Comparison of ENCODE assay signal across 9 cellular contexts in genomic region chr4:87353592-87353991, GRCh38. TPM values are rescaled to one million over a fixed set of nuclear protein-coding genes. Genes with fewer than 3 reads are reported as not detected.
DNase-seq lines count a peak whose midpoint lies in the region; ATAC-seq and TF ChIP-seq lines count a peak whose summit lies in the region.
"Had no signal": no experiment of that assay in that cellular context is flagged by ENCODE, and none has a peak within 500 bp of the region (broad histone marks: within the 10 kb centered on the region; RNA-seq: fewer than 3 reads in every experiment).

No MANE protein-coding gene starts in this region.

- intact Hi-C loops in prostate gland (cut with DNase I) = no loop called here

- H3K27me3 Mint-ChIP-seq in activated CD4-positive, alpha-beta T cell treated with anti-CD3 and anti-CD28 coated beads, Interleukin-2, amount 10 ng/mL, durations not matched to agents 7 days and 5 days = no peaks in the 10 kb centered on the region

- no peaks in the 10 kb centered on the region for H3K9me3 Mint-ChIP-seq in activated CD4-positive, alpha-beta T cell treated with anti-CD3 and anti-CD28 coated beads, Interleukin-2, amount 10 ng/mL, durations not matched to agents 7 days and 5 days

- peaks cover 2% of the 10 kb centered on the region for H3K36me3 Mint-ChIP-seq in activated CD4-positive, alpha-beta T cell treated with anti-CD3 and anti-CD28 coated beads, Interleukin-2, amount 10 ng/mL, durations not matched to agents 7 days and 5 days (ENCODE audit: low read depth)

- H3K4me1 ChIP-seq in prostate gland (replicated peaks) = no peaks in the 10 kb centered on the region
- H3K4me1 ChIP-seq: BLaER1 had no signal

- POLR2A ChIA-PET in activated CD4-positive, alpha-beta T cell treated with anti-CD3 and anti-CD28 coated beads, Interleukin-2, amount 10 ng/mL, durations not matched to agents 7 days and 5 days (lab: Charles Lee) = no interaction called here

- ATAC-seq in GM21423 (IDR thresholded peaks at IDR 0.05; ENCODE audit: unreplicated experiment) = peak; percentile 70
- ATAC-seq in HG03565 (IDR thresholded peaks at IDR 0.05; ENCODE audit: unreplicated experiment) = peak; percentile 84

- DNase-seq in DMS 273 (lab: John Stamatoyannopoulos, UW; ENCODE audit: unreplicated experiment) (peak; percentile 32), DMS 273 treated with DMSO at 0.1 percent for 48 hours (lab: John Stamatoyannopoulos, UW) (no peak), fibroblast of peridontal ligament (ENCODE audit: extremely low read depth) (peak; percentile 74), prostate gland (ENCODE audit: low spot score) (no peak), middle frontal gyrus (ENCODE audit: extremely low spot score, low spot score) (no peak)
- DNase-seq in activated CD4-positive, alpha-beta T cell treated with anti-CD3 and anti-CD28 coated beads, Interleukin-2, amount 10 ng/mL, durations not matched to agents 7 days and 5 days = peak; percentile 65

- H3K27ac ChIP-seq in prostate gland = no peak overlapping the region
- H3K27ac ChIP-seq: BLaER1 had no signal

- peak in 3 of 4 experiments; percentile 28 to 52 (median 39) for TF ChIP-seq CTCF in prostate gland (IDR thresholded peaks at IDR 0.05)

- TF ChIP-seq POLR2A in prostate gland (IDR thresholded peaks at IDR 0.05) = no peak

- H3K36me3 ChIP-seq in prostate gland = no peaks in the 10 kb centered on the region

- H3K27me3 ChIP-seq in prostate gland (replicated peaks; ENCODE audit: insufficient read depth) = no peaks in the 10 kb centered on the region
- H3K27me3 ChIP-seq: BLaER1 had no signal

- no peak overlapping the region for H3K4me3 ChIP-seq in prostate gland
- H3K4me3 ChIP-seq: BLaER1 had no signal

- H3K9me3 ChIP-seq in prostate gland = no peaks in the 10 kb centered on the region

- CTCF ChIA-PET in activated CD4-positive, alpha-beta T cell treated with anti-CD3 and anti-CD28 coated beads, Interleukin-2, amount 10 ng/mL, durations not matched to agents 7 days and 5 days (lab: Charles Lee) = no interaction called here

- WGBS in prostate gland = 39% methylated on average over 3 of the region's 3 CpGs

- no peak overlapping the region for H3K4me3 Mint-ChIP-seq in activated CD4-positive, alpha-beta T cell treated with anti-CD3 and anti-CD28 coated beads, Interleukin-2, amount 10 ng/mL, durations not matched to agents 7 days and 5 days

- peaks cover 8% of the 10 kb centered on the region for H3K4me1 Mint-ChIP-seq in activated CD4-positive, alpha-beta T cell treated with anti-CD3 and anti-CD28 coated beads, Interleukin-2, amount 10 ng/mL, durations not matched to agents 7 days and 5 days

- no peak overlapping the region for H3K27ac Mint-ChIP-seq in activated CD4-positive, alpha-beta T cell treated with anti-CD3 and anti-CD28 coated beads, Interleukin-2, amount 10 ng/mL, durations not matched to agents 7 days and 5 days

RNA-seq across cellular contexts. Expression of gene HSD17B13, which starts 30.9 kb away (rescaled TPM):
- total RNA-seq in activated CD4-positive, alpha-beta T cell treated with anti-CD3 and anti-CD28 coated beads, Interleukin-2, amount 10 ng/mL, durations not matched to agents 7 days and 5 days = under 1 TPM in 1 of 2 experiments, not detected in 1; 0.07 TPM
- 1 to 10 TPM; 1.7 to 8.3 TPM for total RNA-seq in prostate gland

RNA-seq across cellular contexts. Expression of gene HSD17B11, which starts 37.4 kb away (rescaled TPM):
- 10 to 100 TPM; 33.6 TPM for total RNA-seq in activated CD4-positive, alpha-beta T cell treated with anti-CD3 and anti-CD28 coated beads, Interleukin-2, amount 10 ng/mL, durations not matched to agents 7 days and 5 days
- total RNA-seq in prostate gland = 10 to 100 TPM; 38.2 to 45.2 TPM

Comparison
In these comparisons a context has a peak if more than half of its experiments do, and no peak if none do; other contexts are left out.
1. DNase-seq: peak in DMS 273 (single experiment), activated CD4-positive, alpha-beta T cell treated with anti-CD3 and anti-CD28 coated beads, Interleukin-2, amount 10 ng/mL, durations not matched to agents 7 days and 5 days (single experiment) and fibroblast of peridontal ligament (single experiment); none in DMS 273 treated with DMSO at 0.1 percent for 48 hours (single experiment), prostate gland (single experiment) and middle frontal gyrus (single experiment).